16 cellular contexts compared by ENCODE assay signal in the genomic region with DNA sequence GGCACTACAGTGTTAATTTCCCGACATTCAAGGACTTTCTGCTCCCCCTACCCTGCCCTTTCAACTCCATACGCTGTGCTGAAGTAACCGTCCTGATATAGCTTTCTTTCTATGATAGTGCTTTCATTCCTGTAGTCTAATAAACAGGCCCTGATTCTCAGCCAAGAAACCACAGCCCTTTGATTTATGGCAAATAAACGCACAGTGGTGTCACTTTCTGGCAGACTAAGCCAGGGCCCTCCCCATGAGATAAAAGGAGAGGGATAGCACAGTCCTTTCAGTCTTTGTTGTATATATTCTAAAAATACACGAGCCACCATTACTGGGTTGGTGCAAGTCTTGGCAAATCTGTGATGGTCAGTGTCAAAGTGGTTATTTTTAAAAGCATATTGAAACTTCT.
DNase-seq lines count a peak whose midpoint lies in the region; ATAC-seq and TF ChIP-seq lines count a peak whose summit lies in the region.
"Had no signal": no experiment of that assay in that cellular context is flagged by ENCODE, and none has a peak within 500 bp of the region (broad histone marks: within the 10 kb centered on the region; RNA-seq: fewer than 3 reads in every experiment).

No MANE protein-coding gene starts in this region.

- H3K9me3 ChIP-seq in CD4-positive, alpha-beta T cell (ENCODE audit: control insufficient read depth, low read length) = no peaks in the 10 kb centered on the region
- H3K9me3 ChIP-seq: lower lobe of right lung, SJSA1 had no signal

- peak overlapping the region; percentile 53 for H3K27ac ChIP-seq in VCaP
- no peak overlapping the region for H3K27ac ChIP-seq in CD4-positive, alpha-beta T cell (ENCODE audit: low read depth, low read length)
- H3K27ac ChIP-seq: lower lobe of right lung, parathyroid adenoma, SJSA1 had no signal

- H3K27me3 ChIP-seq in CD4-positive, alpha-beta T cell (ENCODE audit: control insufficient read depth, insufficient read depth, low read length) = no peaks in the 10 kb centered on the region
- H3K27me3 ChIP-seq: SJSA1 had no signal

- no peaks in the 10 kb centered on the region for H3K27me3 Mint-ChIP-seq in T-cell
- no peaks in the 10 kb centered on the region for H3K27me3 Mint-ChIP-seq in activated naive CD4-positive, alpha-beta T cell treated with anti-CD3 and anti-CD28 coated beads, Interleukin-2, amount 10 ng/mL, durations not matched to agents 7 days and 5 days
- no peaks in the 10 kb centered on the region for H3K27me3 Mint-ChIP-seq in CD4-positive, alpha-beta T cell
- H3K27me3 Mint-ChIP-seq: activated naive CD8-positive, alpha-beta T cell treated with anti-CD3 and anti-CD28 coated beads, Interleukin-2, amount 50 U/mL, for 24 hours had no signal

- no peaks in the 10 kb centered on the region for H3K4me1 Mint-ChIP-seq in T-cell
- no peaks in the 10 kb centered on the region for H3K4me1 Mint-ChIP-seq in activated naive CD4-positive, alpha-beta T cell treated with anti-CD3 and anti-CD28 coated beads, Interleukin-2, amount 10 ng/mL, durations not matched to agents 7 days and 5 days
- H3K4me1 Mint-ChIP-seq in CD4-positive, alpha-beta T cell (ENCODE audit: low read depth) = no peaks in the 10 kb centered on the region
- H3K4me1 Mint-ChIP-seq: activated naive CD8-positive, alpha-beta T cell treated with anti-CD3 and anti-CD28 coated beads, Interleukin-2, amount 50 U/mL, for 24 hours; stimulated activated effector memory CD8-positive, alpha-beta T cell treated with anti-CD3 and anti-CD28 coated beads, Interleukin-12 subunit alpha, Interleukin-12 subunit beta, amount 100 ng/mL, for 72 hours had no signal

- H3K4me3 Mint-ChIP-seq in T-cell = no peak overlapping the region
- H3K4me3 Mint-ChIP-seq in activated naive CD4-positive, alpha-beta T cell treated with anti-CD3 and anti-CD28 coated beads, Interleukin-2, amount 10 ng/mL, durations not matched to agents 7 days and 5 days = no peak overlapping the region
- no peak overlapping the region for H3K4me3 Mint-ChIP-seq in CD4-positive, alpha-beta T cell
- H3K4me3 Mint-ChIP-seq: activated naive CD8-positive, alpha-beta T cell treated with anti-CD3 and anti-CD28 coated beads, Interleukin-2, amount 50 U/mL, for 24 hours; stimulated activated effector memory CD8-positive, alpha-beta T cell treated with anti-CD3 and anti-CD28 coated beads, Interleukin-12 subunit alpha, Interleukin-12 subunit beta, amount 100 ng/mL, for 72 hours had no signal

- H3K27ac Mint-ChIP-seq in T-cell = no peak overlapping the region
- no peak overlapping the region for H3K27ac Mint-ChIP-seq in activated naive CD4-positive, alpha-beta T cell treated with anti-CD3 and anti-CD28 coated beads, Interleukin-2, amount 10 ng/mL, durations not matched to agents 7 days and 5 days
- no peak overlapping the region for H3K27ac Mint-ChIP-seq in CD4-positive, alpha-beta T cell
- H3K27ac Mint-ChIP-seq: activated naive CD8-positive, alpha-beta T cell treated with anti-CD3 and anti-CD28 coated beads, Interleukin-2, amount 50 U/mL, for 24 hours; stimulated activated effector memory CD8-positive, alpha-beta T cell treated with anti-CD3 and anti-CD28 coated beads, Interleukin-12 subunit alpha, Interleukin-12 subunit beta, amount 100 ng/mL, for 72 hours had no signal

- DNase-seq in COLO829 (ENCODE audit: low spot score) (peak; percentile 76), foreskin melanocyte (peak; percentile 96), omental fat pad (ENCODE audit: low spot score) (no peak), T-cell (no peak)
- DNase-seq in activated naive CD4-positive, alpha-beta T cell treated with anti-CD3 and anti-CD28 coated beads, Interleukin-2, amount 10 ng/mL, durations not matched to agents 7 days and 5 days = no peak
- no peak for DNase-seq in CD4-positive, alpha-beta T cell
- DNase-seq: activated naive CD8-positive, alpha-beta T cell treated with anti-CD3 and anti-CD28 coated beads, Interleukin-2, amount 50 U/mL, for 24 hours; DMS53; head of caudate nucleus; lower lobe of right lung; MV-4-11 had no signal

- intact Hi-C loops in CD4-positive, alpha-beta T cell (cut with DNase I, micrococcal nuclease) = no loop called here

- H3K9me3 Mint-ChIP-seq in T-cell = no peaks in the 10 kb centered on the region
- no peaks in the 10 kb centered on the region for H3K9me3 Mint-ChIP-seq in activated naive CD4-positive, alpha-beta T cell treated with anti-CD3 and anti-CD28 coated beads, Interleukin-2, amount 10 ng/mL, durations not matched to agents 7 days and 5 days
- H3K9me3 Mint-ChIP-seq in CD4-positive, alpha-beta T cell = no peaks in the 10 kb centered on the region
- H3K9me3 Mint-ChIP-seq: activated naive CD8-positive, alpha-beta T cell treated with anti-CD3 and anti-CD28 coated beads, Interleukin-2, amount 50 U/mL, for 24 hours; stimulated activated effector memory CD8-positive, alpha-beta T cell treated with anti-CD3 and anti-CD28 coated beads, Interleukin-12 subunit alpha, Interleukin-12 subunit beta, amount 100 ng/mL, for 72 hours had no signal

- ATAC-seq in omental fat pad (ENCODE audit: low FRiP score) (peak; percentile 37), T-cell (replicated peaks in 1 of 4) (no peak), HG03442 (IDR thresholded peaks at IDR 0.05; ENCODE audit: unreplicated experiment) (no peak)
- no peak for ATAC-seq in CD4-positive, alpha-beta T cell (ENCODE audit: poor library complexity)
- ATAC-seq: activated naive CD8-positive, alpha-beta T cell treated with anti-CD3 and anti-CD28 coated beads, Interleukin-2, amount 50 U/mL, for 24 hours; stimulated activated effector memory CD8-positive, alpha-beta T cell treated with anti-CD3 and anti-CD28 coated beads, Interleukin-12 subunit alpha, Interleukin-12 subunit beta, amount 100 ng/mL, for 72 hours had no signal

- POLR2A ChIA-PET in T-cell (lab: Charles Lee) = no interaction called here
- POLR2A ChIA-PET in CD4-positive, alpha-beta T cell (lab: Charles Lee) = no interaction called here

- TF ChIP-seq CTCF in VCaP (conservative IDR thresholded peaks at IDR 0.05) (no peak), omental fat pad (IDR thresholded peaks at IDR 0.05) (no peak)
- TF ChIP-seq CTCF in CD4-positive, alpha-beta T cell (IDR thresholded peaks at IDR 0.05) = no peak

- CTCF ChIA-PET in T-cell (lab: Charles Lee) = no interaction called here
- CTCF ChIA-PET in activated naive CD4-positive, alpha-beta T cell treated with anti-CD3 and anti-CD28 coated beads, Interleukin-2, amount 10 ng/mL, durations not matched to agents 7 days and 5 days (lab: Charles Lee) = no interaction called here
- CTCF ChIA-PET in CD4-positive, alpha-beta T cell (lab: Charles Lee) = no interaction called here

- peaks cover 22% of the 10 kb centered on the region for H3K36me3 Mint-ChIP-seq in T-cell
- H3K36me3 Mint-ChIP-seq in activated naive CD4-positive, alpha-beta T cell treated with anti-CD3 and anti-CD28 coated beads, Interleukin-2, amount 10 ng/mL, durations not matched to agents 7 days and 5 days = no peaks in the 10 kb centered on the region
- H3K36me3 Mint-ChIP-seq in CD4-positive, alpha-beta T cell (ENCODE audit: low read depth) = no peaks in the 10 kb centered on the region
- H3K36me3 Mint-ChIP-seq: stimulated activated effector memory CD8-positive, alpha-beta T cell treated with anti-CD3 and anti-CD28 coated beads, Interleukin-12 subunit alpha, Interleukin-12 subunit beta, amount 100 ng/mL, for 72 hours had no signal

Comparison
In these comparisons a context has a peak if more than half of its experiments do, and no peak if none do; other contexts are left out.
1. DNase-seq: peak in COLO829 (single experiment) and foreskin melanocyte (single experiment); none in omental fat pad (single experiment), T-cell (0 of 34), activated naive CD4-positive, alpha-beta T cell treated with anti-CD3 and anti-CD28 coated beads, Interleukin-2, amount 10 ng/mL, durations not matched to agents 7 days and 5 days (single experiment) and CD4-positive, alpha-beta T cell (0 of 10).